In the genomic region with DNA sequence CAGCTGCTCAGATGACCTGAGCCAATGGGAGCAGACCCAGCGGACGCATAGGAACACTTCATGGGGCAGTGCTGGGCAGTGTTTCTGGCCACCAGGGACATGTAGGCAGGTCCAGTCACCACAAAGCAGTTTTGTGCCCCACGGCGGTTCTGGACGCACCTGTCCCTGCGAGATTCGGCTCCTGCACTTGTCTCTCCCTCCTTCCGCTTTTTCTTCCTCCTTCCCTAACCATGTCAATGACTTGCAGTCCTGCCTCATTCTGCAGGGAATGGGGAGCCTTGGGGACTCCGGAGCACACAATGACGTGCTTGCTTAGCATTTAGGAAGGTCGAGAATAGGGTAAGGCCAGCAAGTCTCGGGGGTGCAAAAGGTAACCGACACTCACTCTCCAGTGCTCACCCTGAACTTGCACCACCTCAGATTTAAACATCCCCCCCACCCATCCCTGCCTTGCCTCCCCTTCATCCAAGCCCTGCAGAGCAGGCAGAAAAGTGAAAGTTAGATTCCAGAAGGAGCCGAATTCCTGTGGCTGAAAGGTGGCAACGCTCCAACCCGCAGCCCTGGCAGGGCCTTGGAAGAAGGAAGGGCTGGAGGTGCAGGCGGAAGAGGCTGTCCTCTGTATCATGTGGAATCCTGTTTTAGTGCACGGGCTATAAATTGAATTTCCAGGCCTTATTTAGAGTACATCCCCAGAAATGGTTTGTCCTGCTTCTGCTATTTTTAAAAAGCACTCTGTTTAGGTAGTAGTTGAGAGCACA, we compare ENCODE assay signal across 9 cellular contexts. TPM values are rescaled to one million over a fixed set of nuclear protein-coding genes. Genes with fewer than 3 reads are reported as not detected.
A peak's percentile ranks its signal among the peaks of the same experiment; 100 is the strongest.
DNase-seq lines count a peak whose midpoint lies in the region; ATAC-seq and TF ChIP-seq lines count a peak whose summit lies in the region.
"Had no signal": no experiment of that assay in that cellular context is flagged by ENCODE, and none has a peak within 500 bp of the region (broad histone marks: within the 10 kb centered on the region; RNA-seq: fewer than 3 reads in every experiment).

No MANE protein-coding gene starts in this region.

- H3K36me3 ChIP-seq in MG63, result no peaks in the 10 kb centered on the region

- H3K27me3 ChIP-seq in MG63, result no peaks in the 10 kb centered on the region

- no peaks in the 10 kb centered on the region for H3K9me3 Mint-ChIP-seq in naive thymus-derived CD8-positive, alpha-beta T cell

- H3K4me3 Mint-ChIP-seq in naive thymus-derived CD8-positive, alpha-beta T cell, result no peak overlapping the region

- no peaks in the 10 kb centered on the region for H3K9me3 ChIP-seq in MG63

- H3K27ac Mint-ChIP-seq in naive thymus-derived CD8-positive, alpha-beta T cell, result peak overlapping the region in 8 of 10 donors; percentile 1 to 93 (median 60)

- ATAC-seq in naive thymus-derived CD8-positive, alpha-beta T cell, result no peak
- no peak for ATAC-seq in GM18909 (IDR thresholded peaks at IDR 0.05; ENCODE audit: poor library complexity, unreplicated experiment)

- peak overlapping the region; percentile 27 for H3K4me3 ChIP-seq in AG04449 (ENCODE audit: low read depth, low read length)
- H3K4me3 ChIP-seq in MG63, result peak overlapping the region; percentile 21; the same call in 1 of the 2 replicates

- peaks cover 17 to 28% (median 20%) of the 10 kb centered on the region in 4 donors for H3K4me1 Mint-ChIP-seq in naive thymus-derived CD8-positive, alpha-beta T cell

- H3K36me3 Mint-ChIP-seq in naive thymus-derived CD8-positive, alpha-beta T cell, result peaks cover 0 to 15% (median 0%) of the 10 kb centered on the region in 3 donors

- no peak for TF ChIP-seq CTCF in AG04449 (IDR thresholded peaks at IDR 0.05; ENCODE audit: insufficient read depth, low read length, missing control alignments)

- DNase-seq in AG04449 (ENCODE audit: low read depth, low spot score) (peak; percentile 52), MG63 (peak; percentile 93), epidermal melanocyte (ENCODE audit: insufficient read length, low spot score) (peak; percentile 76), islet precursor cell (no peak), KG1 (lab: John Stamatoyannopoulos, UW) (no peak), DMS114 treated with DMSO at 0.1 percent for 48 hours (lab: John Stamatoyannopoulos, UW; ENCODE audit: unreplicated experiment) (no peak)
- DNase-seq in naive thymus-derived CD8-positive, alpha-beta T cell, result no peak
- DNase-seq: activated T-cell treated with anti-CD3 and anti-CD28 coated beads, Interleukin-2, amount 50 U/mL, for 48 hours had no signal

- CTCF ChIA-PET in AG04449 (lab: Yijun Ruan, JAX), result interaction anchor here (1.1 to 2.0 kb wide), 2 partner anchors 40 to 157 kb away, joined by 5 to 8 read pairs; partner anchors contain the start of gene ATG16L1

- POLR2A ChIA-PET in AG04449 (lab: Yijun Ruan, JAX), result no interaction called here
- POLR2A ChIA-PET in naive thymus-derived CD8-positive, alpha-beta T cell (lab: Charles Lee), result no interaction called here

- H3K27me3 Mint-ChIP-seq in naive thymus-derived CD8-positive, alpha-beta T cell, result no peaks in the 10 kb centered on the region

RNA-seq across cellular contexts. Expression of gene ATG16L1, which starts 40.5 kb away (rescaled TPM):
- total RNA-seq in MG63 (2014; rRNA removed; shearing (Covaris generic); ENCODE audit: low replicate concordance), result 24.4 and 33.2 TPM in 2 replicates
- total RNA-seq in naive thymus-derived CD8-positive, alpha-beta T cell, result 10 to 100 TPM; 76.4 to 78.5 TPM
- 10 to 100 TPM; 12.4 to 19.3 (median 15.7) TPM for polyA plus RNA-seq in naive thymus-derived CD8-positive, alpha-beta T cell

Comparison
In these comparisons a context has a peak if more than half of its experiments do, and no peak if none do; other contexts are left out.
1. DNase-seq: peak in AG04449 (single experiment), MG63 (single experiment) and epidermal melanocyte (single experiment); none in naive thymus-derived CD8-positive, alpha-beta T cell (0 of 10), islet precursor cell (single experiment), KG1 (single experiment) and DMS114 treated with DMSO at 0.1 percent for 48 hours (single experiment).